Comparison of ENCODE assay signal across 31 cellular contexts in the genomic region with DNA sequence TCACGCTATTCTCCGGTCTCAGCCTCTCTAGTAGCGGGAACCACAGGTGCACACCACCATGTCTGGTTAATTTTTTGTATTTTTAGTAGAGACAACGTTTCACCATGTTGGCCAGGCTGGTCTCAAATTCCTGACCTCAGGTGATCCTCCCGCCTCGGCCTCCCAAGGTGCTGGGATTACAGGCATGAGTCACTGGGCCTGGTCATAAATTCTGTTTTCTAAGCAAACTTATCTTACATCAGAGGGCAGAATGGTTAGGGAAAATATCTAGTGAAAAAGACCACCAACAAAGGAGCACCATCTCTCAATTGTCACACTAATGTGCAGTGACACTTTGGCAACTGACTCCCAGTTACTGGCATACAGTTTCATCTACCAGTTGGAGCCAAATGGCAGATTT. TPM values are rescaled to one million over a fixed set of nuclear protein-coding genes. Genes with fewer than 3 reads are reported as not detected.
DNase-seq lines count a peak whose midpoint lies in the region; ATAC-seq, FAIRE-seq and TF ChIP-seq lines count a peak whose summit lies in the region.
"Had no signal": no experiment of that assay in that cellular context is flagged by ENCODE, and none has a peak within 500 bp of the region (broad histone marks: within the 10 kb centered on the region; RNA-seq: fewer than 3 reads in every experiment).

No MANE protein-coding gene starts in this region.

- H3K9me2 ChIP-seq in PC-3 (replicated peaks; ENCODE audit: low read length), result no peaks in the 10 kb centered on the region

- peaks cover 5% of the 10 kb centered on the region for H3K36me3 Mint-ChIP-seq in activated naive CD8-positive, alpha-beta T cell
- peaks cover 5% of the 10 kb centered on the region for H3K36me3 Mint-ChIP-seq in activated naive CD8-positive, alpha-beta T cell treated with anti-CD3 and anti-CD28 coated beads for 36 hours

- POLR2A ChIA-PET in PC-3 (lab: Charles Lee; ENCODE audit: unreplicated experiment), result no interaction called here

- H3K27ac ChIP-seq in PC-3 (ENCODE audit: low read length) (no peak overlapping the region), kidney (ENCODE audit: low read depth in 2 of 2, low read length in 2 of 2) (no peak overlapping the region), upper lobe of left lung (no peak overlapping the region)
- H3K27ac ChIP-seq: esophagus squamous epithelium, sigmoid colon, VCaP had no signal

- no peak for DNase-seq in activated naive CD8-positive, alpha-beta T cell treated with anti-CD3 and anti-CD28 coated beads for 36 hours
- DNase-seq in PC-3, result peak; percentile 15
- no peak for DNase-seq in kidney
- no peak for DNase-seq in upper lobe of left lung
- DNase-seq in activated CD8-positive, alpha-beta memory T cell treated with anti-CD3 and anti-CD28 coated beads for 24 hours, result no peak
- DNase-seq in GM20000 (ENCODE audit: low spot score), result no peak
- DNase-seq: activated CD4-positive, alpha-beta T cell treated with anti-CD3 and anti-CD28 coated beads, Interleukin-2, amount 10 ng/mL, durations not matched to agents 7 days and 5 days; activated effector memory CD4-positive, alpha-beta T cell treated with anti-CD3 and anti-CD28 coated beads, Interleukin-2, amount 50 U/mL, for 16 hours; amygdala; C1 segment of cervical spinal cord; Caco-2; DMS79 treated with DMSO at 0.1 percent for 48 hours; esophagus squamous epithelium; hippocampal formation; MV-4-11; NCI-H1694; NCI-H2171 treated with DMSO at 0.1 percent for 48 hours; NCI-H524; NK-92 treated with Interleukin-12 subunit alpha and Interleukin-12 subunit beta, amount 100 ng/mL, for 24 hours; posterior cingulate gyrus; sigmoid colon had no signal

- no peaks in the 10 kb centered on the region for H3F3A ChIP-seq in PC-3 (ENCODE audit: low read length, unreplicated experiment)

- peak overlapping the region; percentile 23 for H3K4me3 Mint-ChIP-seq in activated naive CD8-positive, alpha-beta T cell
- no peak overlapping the region for H3K4me3 Mint-ChIP-seq in activated naive CD8-positive, alpha-beta T cell treated with anti-CD3 and anti-CD28 coated beads for 36 hours
- H3K4me3 Mint-ChIP-seq: activated CD4-positive, alpha-beta T cell treated with anti-CD3 and anti-CD28 coated beads, Interleukin-2, amount 10 ng/mL, durations not matched to agents 7 days and 5 days had no signal

- H3K4me3 ChIP-seq in PC-3 (ENCODE audit: low read length), result no peak overlapping the region
- peak overlapping the region; percentile 64 to 84 for H3K4me3 ChIP-seq in kidney (ENCODE audit: low read length in 2 of 2)
- peak overlapping the region in 3 of 4 donors; percentile 75 to 89 (median 84) for H3K4me3 ChIP-seq in upper lobe of left lung
- H3K4me3 ChIP-seq: GM12878, lung had no signal

- no peak for TF ChIP-seq POLR2A in upper lobe of left lung (IDR thresholded peaks at IDR 0.05)

- no peak overlapping the region for H3K4me2 ChIP-seq in PC-3 (ENCODE audit: low read length)

- no TSS peak for BruUV-seq in PC-3 (replicated peaks; lab: Mats Ljungman, UMichigan)

- H4K20me1 ChIP-seq in PC-3 (ENCODE audit: low read length), result no peaks in the 10 kb centered on the region

- H2AFZ ChIP-seq in PC-3 (ENCODE audit: low read length), result no peak overlapping the region

- H3K9me3 ChIP-seq in PC-3 (ENCODE audit: low read length) (no peaks in the 10 kb centered on the region), kidney (ENCODE audit: control insufficient read depth in 1 of 2, low read length in 2 of 2) (no peaks in the 10 kb centered on the region), upper lobe of left lung (no peaks in the 10 kb centered on the region)
- H3K9me3 ChIP-seq: Caco-2, esophagus squamous epithelium, sigmoid colon had no signal

- H3K9ac ChIP-seq in PC-3 (ENCODE audit: low read length) (no peak overlapping the region), kidney (ENCODE audit: low read length in 2 of 2) (peak overlapping the region in 1 of 2 donors; percentile 34)

- H3K79me2 ChIP-seq in PC-3 (ENCODE audit: low read length), result no peaks in the 10 kb centered on the region

- no peak overlapping the region for H3K27ac Mint-ChIP-seq in activated naive CD8-positive, alpha-beta T cell
- no peak overlapping the region for H3K27ac Mint-ChIP-seq in activated naive CD8-positive, alpha-beta T cell treated with anti-CD3 and anti-CD28 coated beads for 36 hours
- H3K27ac Mint-ChIP-seq: activated CD4-positive, alpha-beta T cell treated with anti-CD3 and anti-CD28 coated beads, Interleukin-2, amount 10 ng/mL, durations not matched to agents 7 days and 5 days had no signal

- no peaks in the 10 kb centered on the region for H3K9me3 Mint-ChIP-seq in activated naive CD8-positive, alpha-beta T cell (ENCODE audit: low read depth)
- H3K9me3 Mint-ChIP-seq in activated naive CD8-positive, alpha-beta T cell treated with anti-CD3 and anti-CD28 coated beads for 36 hours, result peaks cover 8% of the 10 kb centered on the region

- H3K4me1 ChIP-seq in PC-3 (ENCODE audit: insufficient read depth, low read length) (peaks cover 14% of the 10 kb centered on the region; the same call in 1 of the 2 replicates), kidney (ENCODE audit: control insufficient read depth in 1 of 2, insufficient read depth in 1 of 2, low read depth in 1 of 2, low read length in 2 of 2) (peaks cover 4 to 6% of the 10 kb centered on the region in 2 donors), upper lobe of left lung (peaks cover 5 to 13% (median 7%) of the 10 kb centered on the region in 4 donors)
- H3K4me1 ChIP-seq: Caco-2 had no signal

- intact Hi-C loops in PC-3 (cut with micrococcal nuclease) (no loop called here), kidney (cut with DNase I) (no loop called here)

- H3K36me3 ChIP-seq in PC-3 (ENCODE audit: low read depth, low read length) (no peaks in the 10 kb centered on the region), kidney (ENCODE audit: control insufficient read depth in 1 of 2, insufficient read depth in 2 of 2, low read length in 2 of 2) (no peaks in the 10 kb centered on the region), upper lobe of left lung (no peaks in the 10 kb centered on the region)
- H3K36me3 ChIP-seq: esophagus squamous epithelium, sigmoid colon had no signal

- peaks cover 8% of the 10 kb centered on the region for H3K27me3 Mint-ChIP-seq in activated naive CD8-positive, alpha-beta T cell
- peaks cover 25% of the 10 kb centered on the region for H3K27me3 Mint-ChIP-seq in activated naive CD8-positive, alpha-beta T cell treated with anti-CD3 and anti-CD28 coated beads for 36 hours

- TF ChIP-seq CTCF in PC-3 (conservative IDR thresholded peaks at IDR 0.05; ENCODE audit: low read depth, low read length), result no peak
- no peak for TF ChIP-seq CTCF in kidney (IDR thresholded peaks at IDR 0.05; ENCODE audit: borderline replicate concordance, extremely low read depth, insufficient read depth)
- TF ChIP-seq CTCF in upper lobe of left lung (IDR thresholded peaks at IDR 0.05), result no peak
- TF ChIP-seq CTCF in GM20000 (IDR thresholded peaks at IDR 0.05; ENCODE audit: extremely low read depth, missing control alignments), result no peak

- no peak for TF ChIP-seq EP300 in upper lobe of left lung (IDR thresholded peaks at IDR 0.05)

- peaks cover 13% of the 10 kb centered on the region for H3K4me1 Mint-ChIP-seq in activated naive CD8-positive, alpha-beta T cell (ENCODE audit: low read depth)
- H3K4me1 Mint-ChIP-seq in activated naive CD8-positive, alpha-beta T cell treated with anti-CD3 and anti-CD28 coated beads for 36 hours, result peaks cover 14% of the 10 kb centered on the region

- ATAC-seq in PC-3 (no peak), upper lobe of left lung (ENCODE audit: low FRiP score in 2 of 2) (no peak)
- ATAC-seq: GM12878 had no signal

- FAIRE-seq in kidney (lab: Jason Lieb, UNC), result no peak
- FAIRE-seq: bronchial epithelial cell, colon, GM12878, H54, islet of Langerhans, RCC 7860 had no signal

- WGBS in upper lobe of left lung, 2 donors, result 69 to 80% methylated on average over 6 of the region's 6 CpGs

- H3K27me3 ChIP-seq in PC-3 (ENCODE audit: low read length) (peaks cover 4% of the 10 kb centered on the region; the same call in 1 of the 2 replicates), upper lobe of left lung (no peaks in the 10 kb centered on the region)

- CTCF ChIA-PET in PC-3 (lab: Charles Lee), result no interaction called here

RNA-seq across cellular contexts. Expression of a gene that starts 2.8 kb away (rescaled TPM):
- 1 to 10 TPM; 5.8 to 8.0 TPM for total RNA-seq in activated naive CD8-positive, alpha-beta T cell treated with anti-CD3 and anti-CD28 coated beads for 36 hours
- total RNA-seq in PC-3 (2014; rRNA removed), result 3.1 and 5.3 TPM in 2 replicates
- total RNA-seq in kidney, result 144 TPM
- polyA plus RNA-seq in kidney (ENCODE audit: insufficient read depth, low read depth, low replicate concordance), result 35.7 TPM
- total RNA-seq in upper lobe of left lung, result 100 to 1,000 TPM; 143 to 393 (median 303) TPM
- polyA plus RNA-seq: neural cell had no signal

Comparison
In these comparisons a context has a peak if more than half of its experiments do, and no peak if none do; other contexts are left out.
1. RNA of a gene that starts 2.8 kb away (total RNA-seq): 143 to 393 TPM in upper lobe of left lung and 144 TPM in kidney (single experiment); 5.8 to 8.0 TPM in activated naive CD8-positive, alpha-beta T cell treated with anti-CD3 and anti-CD28 coated beads for 36 hours and 3.1 to 5.3 TPM in PC-3; every median in the first group is over 10 times any median in the second.